ENCODE assay signal across 15 cellular contexts in the genomic region with DNA sequence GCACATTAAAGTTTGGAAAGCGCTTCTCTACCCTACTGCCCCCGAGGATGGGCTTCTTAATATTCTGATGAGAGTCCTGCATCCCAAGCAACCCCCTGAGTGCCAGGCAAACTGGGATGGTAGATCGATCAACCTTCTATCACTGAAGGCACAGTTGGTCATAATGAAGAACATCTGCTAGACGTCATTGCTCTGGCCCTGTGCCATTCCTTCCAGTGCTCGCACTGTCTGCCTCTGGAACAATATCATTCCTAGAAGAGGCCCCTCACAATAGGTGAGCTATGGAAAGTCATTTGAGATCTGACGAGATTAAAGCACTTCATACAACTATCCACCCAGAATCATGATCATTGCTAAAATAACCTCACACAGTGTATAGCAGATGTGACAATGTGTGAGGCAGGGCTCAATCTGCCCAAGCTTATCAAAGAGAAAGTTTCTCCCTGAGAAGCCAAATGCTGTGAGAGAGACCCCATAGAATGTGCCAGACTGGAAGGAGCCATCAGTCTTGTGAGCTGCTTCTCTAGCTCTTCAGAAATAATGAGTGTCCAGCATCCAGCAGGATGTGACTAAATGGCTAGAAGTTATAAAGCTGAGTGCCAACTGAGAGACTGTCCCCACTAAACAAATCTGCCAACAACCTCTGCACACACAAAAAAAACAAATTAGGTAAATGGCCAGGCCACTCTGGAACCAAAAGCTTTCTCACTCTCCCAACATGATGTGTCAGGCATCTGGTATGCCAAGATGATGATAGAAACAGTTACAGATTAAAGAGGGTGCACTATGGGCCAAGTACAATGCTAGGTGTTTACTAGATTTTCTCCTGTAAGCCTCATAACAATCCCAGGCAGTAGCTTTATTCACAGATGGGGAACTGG.
DNase-seq lines count a peak whose midpoint lies in the region; ATAC-seq and TF ChIP-seq lines count a peak whose summit lies in the region.
"Had no signal": no experiment of that assay in that cellular context is flagged by ENCODE, and none has a peak within 500 bp of the region (broad histone marks: within the 10 kb centered on the region; RNA-seq: fewer than 3 reads in every experiment).

No MANE protein-coding gene starts in this region.

- no peak overlapping the region for H3K4me3 Mint-ChIP-seq in activated T-cell treated with anti-CD3 and anti-CD28 coated beads, Interleukin-2, amount 50 U/mL, for 24 hours
- H3K4me3 Mint-ChIP-seq: B cell; effector memory CD8-positive, alpha-beta T cell had no signal

- in situ Hi-C loops in Caki2 (cut with HindIII; ENCODE audit: low pct_unique_long_range_greater_than_20kb, low sequenced_read_pairs), result no loop called here

- H3K9me3 Mint-ChIP-seq in activated T-cell treated with anti-CD3 and anti-CD28 coated beads, Interleukin-2, amount 50 U/mL, for 24 hours, result peaks cover 14% of the 10 kb centered on the region
- H3K9me3 Mint-ChIP-seq: effector memory CD8-positive, alpha-beta T cell had no signal

- H3K27me3 ChIP-seq in PC-3 (ENCODE audit: low read length) (no peaks in the 10 kb centered on the region), fibroblast of lung (ENCODE audit: control insufficient read depth, insufficient read depth, low read length) (no peaks in the 10 kb centered on the region), WERI-Rb-1 (ENCODE audit: insufficient read depth, low read depth, severe bottlenecking) (no peaks in the 10 kb centered on the region)
- H3K27me3 ChIP-seq: cardiac muscle cell, suprapubic skin had no signal

- peaks cover 33% of the 10 kb centered on the region for H3K4me1 Mint-ChIP-seq in activated T-cell treated with anti-CD3 and anti-CD28 coated beads, Interleukin-2, amount 50 U/mL, for 24 hours (ENCODE audit: low read depth)

- H3K4me2 ChIP-seq in PC-3 (ENCODE audit: low read length), result peak overlapping the region; percentile 26
- no peak overlapping the region for H3K4me2 ChIP-seq in fibroblast of lung (ENCODE audit: extremely low read depth, insufficient read depth, low read length)

- DNase-seq in A172 (ENCODE audit: low spot score) (peak; percentile 78), Caki2 (ENCODE audit: low read depth) (peak; percentile 43), PC-3 (peak; percentile 82), fibroblast of lung (ENCODE audit: low read depth in 2 of 2) (peak; percentile 9 to 71), WERI-Rb-1 (no peak), DMS53 treated with DMSO at 0.1 percent for 48 hours (lab: John Stamatoyannopoulos, UW; ENCODE audit: unreplicated experiment) (no peak)
- no peak for DNase-seq in activated T-cell treated with anti-CD3 and anti-CD28 coated beads, Interleukin-2, amount 50 U/mL, for 24 hours
- DNase-seq: activated gamma-delta T cell; effector memory CD8-positive, alpha-beta T cell; NCI-H1092; psoas muscle had no signal

- no peaks in the 10 kb centered on the region for H3K79me2 ChIP-seq in PC-3 (ENCODE audit: low read length)
- no peaks in the 10 kb centered on the region for H3K79me2 ChIP-seq in fibroblast of lung (ENCODE audit: control insufficient read depth, insufficient read depth, low read length)

- no TSS peak for BruUV-seq in PC-3 (replicated peaks; lab: Mats Ljungman, UMichigan)

- CTCF ChIA-PET in PC-3 (lab: Charles Lee), result interaction anchor here (0.5 to 0.6 kb wide), 3 partner anchors 101 to 1450 kb away, joined by 3 read pairs; no protein-coding TSS in a partner anchor

- H3F3A ChIP-seq in PC-3 (ENCODE audit: low read length, unreplicated experiment), result no peaks in the 10 kb centered on the region

- no peaks in the 10 kb centered on the region for H3K9me2 ChIP-seq in PC-3 (replicated peaks; ENCODE audit: low read length)

- intact Hi-C loops in PC-3 (cut with micrococcal nuclease), result no loop called here

- POLR2A ChIA-PET in PC-3 (lab: Charles Lee; ENCODE audit: unreplicated experiment), result interaction anchor here (0.6 kb wide), 1 partner anchor 12 kb away, joined by 3 read pairs; no protein-coding TSS in a partner anchor

- H3K9ac ChIP-seq in PC-3 (ENCODE audit: low read length) (no peak overlapping the region), fibroblast of lung (ENCODE audit: insufficient read depth, low read length) (no peak overlapping the region)

- TF ChIP-seq CTCF in PC-3 (conservative IDR thresholded peaks at IDR 0.05; ENCODE audit: low read depth, low read length) (no peak), fibroblast of lung (conservative IDR thresholded peaks at IDR 0.05 in 1 of 2, IDR thresholded peaks at IDR 0.05 in 1 of 2; ENCODE audit: low read depth in 1 of 2, low read length in 2 of 2) (no peak), WERI-Rb-1 (IDR thresholded peaks at IDR 0.05; ENCODE audit: low read depth, low read length) (no peak)

- H3K36me3 ChIP-seq in PC-3 (ENCODE audit: low read depth, low read length) (no peaks in the 10 kb centered on the region), fibroblast of lung (ENCODE audit: control insufficient read depth, insufficient read depth, low read length) (no peaks in the 10 kb centered on the region), WERI-Rb-1 (no peaks in the 10 kb centered on the region)
- H3K36me3 ChIP-seq: cardiac muscle cell, suprapubic skin had no signal

- H3K27ac ChIP-seq in PC-3 (ENCODE audit: low read length) (peak overlapping the region; percentile 66), fibroblast of lung (ENCODE audit: insufficient read depth, low read length) (no peak overlapping the region), WERI-Rb-1 (no peak overlapping the region)
- H3K27ac ChIP-seq: cardiac muscle cell, psoas muscle, suprapubic skin had no signal

- no peaks in the 10 kb centered on the region for H4K20me1 ChIP-seq in PC-3 (ENCODE audit: low read length)
- H4K20me1 ChIP-seq in fibroblast of lung (ENCODE audit: control insufficient read depth, extremely low read depth, insufficient read depth, low read length), result no peaks in the 10 kb centered on the region

- H3K4me3 ChIP-seq in PC-3 (ENCODE audit: low read length), result no peak overlapping the region
- no peak overlapping the region for H3K4me3 ChIP-seq in fibroblast of lung (replicated peaks in 1 of 4; ENCODE audit: control extremely low read depth in 1 of 4, insufficient read depth in 1 of 4, low read depth in 3 of 4, low read length in 4 of 4)
- no peak overlapping the region for H3K4me3 ChIP-seq in WERI-Rb-1 (ENCODE audit: low read depth, low read length)
- H3K4me3 ChIP-seq: cardiac muscle cell, psoas muscle, suprapubic skin had no signal

- peaks cover 4% of the 10 kb centered on the region for H3K36me3 Mint-ChIP-seq in activated T-cell treated with anti-CD3 and anti-CD28 coated beads, Interleukin-2, amount 50 U/mL, for 24 hours (ENCODE audit: low read depth)

- H3K4me1 ChIP-seq in PC-3 (ENCODE audit: insufficient read depth, low read length), result peaks cover 15% of the 10 kb centered on the region
- H3K4me1 ChIP-seq in fibroblast of lung (ENCODE audit: control insufficient read depth, extremely low read depth, insufficient read depth, low read length), result peaks cover 2% of the 10 kb centered on the region
- H3K4me1 ChIP-seq: psoas muscle, suprapubic skin had no signal

- no peaks in the 10 kb centered on the region for H3K9me3 ChIP-seq in PC-3 (ENCODE audit: low read length)
- no peaks in the 10 kb centered on the region for H3K9me3 ChIP-seq in fibroblast of lung (ENCODE audit: control insufficient read depth, insufficient read depth, low read depth, low read length)
- peaks cover 2% of the 10 kb centered on the region for H3K9me3 ChIP-seq in WERI-Rb-1 (ENCODE audit: severe bottlenecking)

- H2AFZ ChIP-seq in PC-3 (ENCODE audit: low read length) (no peak overlapping the region), fibroblast of lung (ENCODE audit: low read length) (no peak overlapping the region)

- peak; percentile 91 for ATAC-seq in PC-3
- ATAC-seq in HG03095 (IDR thresholded peaks at IDR 0.05; ENCODE audit: unreplicated experiment), result no peak
- ATAC-seq: effector memory CD8-positive, alpha-beta T cell; psoas muscle had no signal

- H3K27me3 Mint-ChIP-seq in activated T-cell treated with anti-CD3 and anti-CD28 coated beads, Interleukin-2, amount 50 U/mL, for 24 hours, result no peaks in the 10 kb centered on the region
- H3K27me3 Mint-ChIP-seq: B cell; effector memory CD8-positive, alpha-beta T cell had no signal

- H3K27ac Mint-ChIP-seq in activated T-cell treated with anti-CD3 and anti-CD28 coated beads, Interleukin-2, amount 50 U/mL, for 24 hours, result no peak overlapping the region
- H3K27ac Mint-ChIP-seq: B cell had no signal

Comparison
In these comparisons a context has a peak if more than half of its experiments do, and no peak if none do; other contexts are left out.
1. DNase-seq: peak in A172 (single experiment), Caki2 (single experiment), PC-3 (single experiment) and fibroblast of lung (2 of 2); none in WERI-Rb-1 (single experiment), DMS53 treated with DMSO at 0.1 percent for 48 hours (single experiment) and activated T-cell treated with anti-CD3 and anti-CD28 coated beads, Interleukin-2, amount 50 U/mL, for 24 hours (single experiment).